ENCODE assay signal across 9 cellular contexts in the genomic region with DNA sequence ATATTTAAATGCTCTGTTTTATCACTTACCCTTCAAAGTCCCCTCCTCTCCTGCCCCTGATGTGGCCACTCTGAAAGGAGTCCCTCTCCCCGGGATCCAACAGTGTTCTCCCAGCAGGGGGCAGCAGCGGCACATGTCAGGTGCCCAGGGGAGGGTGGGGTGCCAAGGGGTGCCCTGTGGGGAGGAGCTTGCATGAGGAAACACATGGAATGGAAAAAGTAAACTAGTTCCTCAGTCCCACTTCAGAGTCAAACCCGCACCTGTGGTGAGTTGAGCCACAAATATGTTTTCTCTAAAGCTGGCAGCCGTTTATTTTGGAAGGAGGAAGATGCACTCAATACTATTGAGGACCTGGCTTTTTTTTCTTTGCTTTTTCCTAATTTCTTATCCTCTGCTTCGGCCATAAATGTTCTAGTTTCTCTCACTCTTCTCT. TPM values are rescaled to one million over a fixed set of nuclear protein-coding genes. Genes with fewer than 3 reads are reported as not detected.
A peak's percentile ranks its signal among the peaks of the same experiment; 100 is the strongest.
DNase-seq lines count a peak whose midpoint lies in the region; FAIRE-seq and TF ChIP-seq lines count a peak whose summit lies in the region.
"Had no signal": no experiment of that assay in that cellular context is flagged by ENCODE, and none has a peak within 500 bp of the region (broad histone marks: within the 10 kb centered on the region; RNA-seq: fewer than 3 reads in every experiment).

No MANE protein-coding gene starts in this region.

- peak overlapping the region; percentile 14 for H3K4me3 Mint-ChIP-seq in activated naive CD8-positive, alpha-beta T cell treated with anti-CD3 and anti-CD28 coated beads for 36 hours

- H3K36me3 ChIP-seq in HEK293 (ENCODE audit: control insufficient read depth in 2 of 2, insufficient read depth in 1 of 2, low read length in 2 of 2) (no peaks in the 10 kb centered on the region), cardiac muscle cell (no peaks in the 10 kb centered on the region), prostate gland (no peaks in the 10 kb centered on the region)

- peaks cover 29% of the 10 kb centered on the region for H3K4me1 Mint-ChIP-seq in activated naive CD8-positive, alpha-beta T cell treated with anti-CD3 and anti-CD28 coated beads for 36 hours

- no peaks in the 10 kb centered on the region for H3K36me3 Mint-ChIP-seq in activated naive CD8-positive, alpha-beta T cell treated with anti-CD3 and anti-CD28 coated beads for 36 hours

- no peaks in the 10 kb centered on the region for H3K9me3 ChIP-seq in HEK293 (ENCODE audit: control insufficient read depth, insufficient read depth, low read depth, low read length)
- H3K9me3 ChIP-seq in cardiac muscle cell (ENCODE audit: low read depth) = no peaks in the 10 kb centered on the region
- H3K9me3 ChIP-seq in prostate gland = no peaks in the 10 kb centered on the region

- no peak for TF ChIP-seq CTCF in HEK293 (tag by site-specific recombination; IDR thresholded peaks at IDR 0.05)
- peak; percentile 80 for TF ChIP-seq CTCF in cardiac muscle cell (IDR thresholded peaks at IDR 0.05; ENCODE audit: low read depth, low read length)
- TF ChIP-seq CTCF in prostate gland (IDR thresholded peaks at IDR 0.05) = peak; percentile 55 to 92 (median 82)

- CTCF ChIA-PET in HEK293 (lab: Yijun Ruan, JAX) = interaction anchor here (0.6 to 2.4 kb wide), 21 partner anchors 9 to 1311 kb away, joined by 3 to 42 read pairs (median 4); no protein-coding TSS in a partner anchor

- H3K9me3 Mint-ChIP-seq in activated naive CD8-positive, alpha-beta T cell treated with anti-CD3 and anti-CD28 coated beads for 36 hours = peaks cover 1% of the 10 kb centered on the region

- WGBS in prostate gland = 17% methylated on average over 5 of the region's 5 CpGs

- peak overlapping the region; percentile 68 for H3K27ac Mint-ChIP-seq in activated naive CD8-positive, alpha-beta T cell treated with anti-CD3 and anti-CD28 coated beads for 36 hours

- H3K27ac ChIP-seq in HEK293 (ENCODE audit: extremely low read depth, low read depth, low read length) (no peak overlapping the region), cardiac muscle cell (no peak overlapping the region), prostate gland (no peak overlapping the region)

- no peaks in the 10 kb centered on the region for H3K27me3 Mint-ChIP-seq in activated naive CD8-positive, alpha-beta T cell treated with anti-CD3 and anti-CD28 coated beads for 36 hours

- H3K27me3 ChIP-seq in cardiac muscle cell (peaks cover 2% of the 10 kb centered on the region), prostate gland (replicated peaks; ENCODE audit: insufficient read depth) (no peaks in the 10 kb centered on the region)

- intact Hi-C loops in prostate gland (cut with DNase I) = loop anchor here (5.0 kb wide), 1 partner anchor 73 kb away; no protein-coding TSS in a partner anchor

- no peak for FAIRE-seq in urothelium cell line (lab: Jason Lieb, UNC)
- FAIRE-seq: islet of Langerhans had no signal

- no peaks in the 10 kb centered on the region for H3K4me1 ChIP-seq in HEK293 (ENCODE audit: control insufficient read depth, insufficient read depth, low read length)
- peaks cover 3% of the 10 kb centered on the region for H3K4me1 ChIP-seq in cardiac muscle cell (ENCODE audit: low read depth)
- no peaks in the 10 kb centered on the region for H3K4me1 ChIP-seq in prostate gland (replicated peaks)

- no peak for TF ChIP-seq POLR2A in prostate gland (IDR thresholded peaks at IDR 0.05)

- POLR2A ChIA-PET in HEK293 (lab: Yijun Ruan, JAX) = interaction anchor here (0.6 kb wide), 1 partner anchor 130 kb away, joined by 5 read pairs; a partner anchor contains a TSS

- DNase-seq in ELR (ENCODE audit: low read depth) = peak; percentile 88
- peak; percentile 79 for DNase-seq in NCI-H146 (lab: John Stamatoyannopoulos, UW)
- peak; percentile 89 for DNase-seq in T follicular helper cell (ENCODE audit: low read depth)
- peak; percentile 90 for DNase-seq in activated naive CD8-positive, alpha-beta T cell treated with anti-CD3 and anti-CD28 coated beads for 36 hours
- DNase-seq in cardiac muscle cell (ENCODE audit: low read depth in 1 of 2, low spot score in 1 of 2) = peak; percentile 87 to 92
- DNase-seq in prostate gland (ENCODE audit: low spot score) = peak; percentile 83
- peak; percentile 87 for DNase-seq in urothelium cell line (ENCODE audit: low spot score)

- H3K4me3 ChIP-seq in HEK293 (ENCODE audit: low read depth, low read length) = no peak overlapping the region
- no peak overlapping the region for H3K4me3 ChIP-seq in cardiac muscle cell
- H3K4me3 ChIP-seq in prostate gland = no peak overlapping the region

TF ChIP-seq in HEK293, 187 proteins besides CTCF, POLR2A, EP300 and RAD21 (continues in another document):
- TF ChIP-seq ZNF654 (tag by site-specific recombination; IDR thresholded peaks at IDR 0.05; ENCODE audit: low read depth) (peak; percentile 71), ZNF324 (tag by site-specific recombination; IDR thresholded peaks at IDR 0.05) (no peak), ZNF621 (tag by site-specific recombination; IDR thresholded peaks at IDR 0.05) (no peak), ZNF660 (tag by site-specific recombination; IDR thresholded peaks at IDR 0.05) (0 out of 2 replicates have a peak, but pooled peaks have one; percentile 52), ZNF174 (tag by site-specific recombination; IDR thresholded peaks at IDR 0.05) (no peak)
- TF ChIP-seq, protein P1, sequence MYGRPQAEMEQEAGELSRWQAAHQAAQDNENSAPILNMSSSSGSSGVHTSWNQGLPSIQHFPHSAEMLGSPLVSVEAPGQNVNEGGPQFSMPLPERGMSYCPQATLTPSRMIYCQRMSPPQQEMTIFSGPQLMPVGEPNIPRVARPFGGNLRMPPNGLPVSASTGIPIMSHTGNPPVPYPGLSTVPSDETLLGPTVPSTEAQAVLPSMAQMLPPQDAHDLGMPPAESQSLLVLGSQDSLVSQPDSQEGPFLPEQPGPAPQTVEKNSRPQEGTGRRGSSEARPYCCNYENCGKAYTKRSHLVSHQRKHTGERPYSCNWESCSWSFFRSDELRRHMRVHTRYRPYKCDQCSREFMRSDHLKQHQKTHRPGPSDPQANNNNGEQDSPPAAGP (tag by site-specific recombination; IDR thresholded peaks at IDR 0.05) = peak; percentile 38; the same call in 1 of the 2 replicates
- TF ChIP-seq, protein P2, sequence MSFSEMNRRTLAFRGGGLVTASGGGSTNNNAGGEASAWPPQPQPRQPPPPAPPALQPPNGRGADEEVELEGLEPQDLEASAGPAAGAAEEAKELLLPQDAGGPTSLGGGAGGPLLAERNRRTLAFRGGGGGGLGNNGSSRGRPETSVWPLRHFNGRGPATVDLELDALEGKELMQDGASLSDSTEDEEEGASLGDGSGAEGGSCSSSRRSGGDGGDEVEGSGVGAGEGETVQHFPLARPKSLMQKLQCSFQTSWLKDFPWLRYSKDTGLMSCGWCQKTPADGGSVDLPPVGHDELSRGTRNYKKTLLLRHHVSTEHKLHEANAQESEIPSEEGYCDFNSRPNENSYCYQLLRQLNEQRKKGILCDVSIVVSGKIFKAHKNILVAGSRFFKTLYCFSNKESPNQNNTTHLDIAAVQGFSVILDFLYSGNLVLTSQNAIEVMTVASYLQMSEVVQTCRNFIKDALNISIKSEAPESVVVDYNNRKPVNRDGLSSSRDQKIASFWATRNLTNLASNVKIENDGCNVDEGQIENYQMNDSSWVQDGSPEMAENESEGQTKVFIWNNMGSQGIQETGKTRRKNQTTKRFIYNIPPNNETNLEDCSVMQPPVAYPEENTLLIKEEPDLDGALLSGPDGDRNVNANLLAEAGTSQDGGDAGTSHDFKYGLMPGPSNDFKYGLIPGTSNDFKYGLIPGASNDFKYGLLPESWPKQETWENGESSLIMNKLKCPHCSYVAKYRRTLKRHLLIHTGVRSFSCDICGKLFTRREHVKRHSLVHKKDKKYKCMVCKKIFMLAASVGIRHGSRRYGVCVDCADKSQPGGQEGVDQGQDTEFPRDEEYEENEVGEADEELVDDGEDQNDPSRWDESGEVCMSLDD (tag by site-specific recombination; IDR thresholded peaks at IDR 0.05) = peak; percentile 78
- TF ChIP-seq, protein P3, sequence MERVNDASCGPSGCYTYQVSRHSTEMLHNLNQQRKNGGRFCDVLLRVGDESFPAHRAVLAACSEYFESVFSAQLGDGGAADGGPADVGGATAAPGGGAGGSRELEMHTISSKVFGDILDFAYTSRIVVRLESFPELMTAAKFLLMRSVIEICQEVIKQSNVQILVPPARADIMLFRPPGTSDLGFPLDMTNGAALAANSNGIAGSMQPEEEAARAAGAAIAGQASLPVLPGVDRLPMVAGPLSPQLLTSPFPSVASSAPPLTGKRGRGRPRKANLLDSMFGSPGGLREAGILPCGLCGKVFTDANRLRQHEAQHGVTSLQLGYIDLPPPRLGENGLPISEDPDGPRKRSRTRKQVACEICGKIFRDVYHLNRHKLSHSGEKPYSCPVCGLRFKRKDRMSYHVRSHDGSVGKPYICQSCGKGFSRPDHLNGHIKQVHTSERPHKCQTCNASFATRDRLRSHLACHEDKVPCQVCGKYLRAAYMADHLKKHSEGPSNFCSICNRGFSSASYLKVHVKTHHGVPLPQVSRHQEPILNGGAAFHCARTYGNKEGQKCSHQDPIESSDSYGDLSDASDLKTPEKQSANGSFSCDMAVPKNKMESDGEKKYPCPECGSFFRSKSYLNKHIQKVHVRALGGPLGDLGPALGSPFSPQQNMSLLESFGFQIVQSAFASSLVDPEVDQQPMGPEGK (tag by site-specific recombination; IDR thresholded peaks at IDR 0.05) = peak; percentile 57; the same call in 1 of the 2 replicates

RNA-seq across cellular contexts. Expression of a gene that starts 30.1 kb away (rescaled TPM):
- total RNA-seq in activated naive CD8-positive, alpha-beta T cell treated with anti-CD3 and anti-CD28 coated beads for 36 hours = 10 to 100 TPM; 21.2 to 22.0 TPM
- total RNA-seq in cardiac muscle cell (1.3 and 1.6 TPM in 2 replicates), prostate gland (1 to 10 TPM; 2.0 to 5.5 TPM)
- polyA plus RNA-seq in cardiac muscle cell = not detected in 2 replicates

RNA-seq across cellular contexts. Expression of a gene that starts 40.9 kb away (rescaled TPM):
- total RNA-seq in activated naive CD8-positive, alpha-beta T cell treated with anti-CD3 and anti-CD28 coated beads for 36 hours = 10 to 100 TPM; 26.1 to 26.3 TPM
- total RNA-seq in cardiac muscle cell (4.7 and 5.9 TPM in 2 replicates), prostate gland (1 to 10 TPM; 5.7 to 6.1 TPM)
- polyA plus RNA-seq in cardiac muscle cell = 9.1 TPM in 2 replicates

RNA-seq across cellular contexts. Expression of a gene that starts 41.0 kb away (rescaled TPM):
- 10 to 100 TPM; 27.3 to 27.5 TPM for total RNA-seq in activated naive CD8-positive, alpha-beta T cell treated with anti-CD3 and anti-CD28 coated beads for 36 hours
- total RNA-seq in cardiac muscle cell = 8.9 and 10.3 TPM in 2 replicates
- 9.5 and 11.2 TPM in 2 replicates for polyA plus RNA-seq in cardiac muscle cell
- total RNA-seq in prostate gland = 10 to 100 TPM in 1 of 2 donors, 1 to 10 TPM in 1; 8.4 to 17.3 TPM
